Comparison of ENCODE assay signal across 20 cellular contexts in genomic region chr20:44629542-44629941, GRCh38. TPM values are rescaled to one million over a fixed set of nuclear protein-coding genes. Genes with fewer than 3 reads are reported as not detected.
DNase-seq lines count a peak whose midpoint lies in the region; ATAC-seq, FAIRE-seq and TF ChIP-seq lines count a peak whose summit lies in the region.
"Had no signal": no experiment of that assay in that cellular context is flagged by ENCODE, and none has a peak within 500 bp of the region (broad histone marks: within the 10 kb centered on the region; RNA-seq: fewer than 3 reads in every experiment).

No MANE protein-coding gene starts in this region.

- BruUV-seq in HepG2 (replicated peaks; lab: Mats Ljungman, UMichigan) = no TSS peak

- TF ChIP-seq EP300 in HepG2 (IDR thresholded peaks at IDR 0.05; ENCODE audit: low read depth in 2 of 2, low read length in 2 of 2) = no peak
- no peak for TF ChIP-seq EP300 in HepG2 (CRISPR knock-in tag; IDR thresholded peaks at IDR 0.05; ENCODE audit: borderline replicate concordance)

- peaks cover 23% of the 10 kb centered on the region for H3K36me3 Mint-ChIP-seq in stimulated activated naive CD8-positive, alpha-beta T cell treated with anti-CD3 and anti-CD28 coated beads, Interleukin-15, Interleukin-2, amounts not matched to agents 100 ng/mL and 50 ng/mL, for 24 hours (ENCODE audit: low read depth)
- H3K36me3 Mint-ChIP-seq in progenitor cell of endocrine pancreas (ENCODE audit: insufficient read depth) = no peaks in the 10 kb centered on the region

- H3K9me3 Mint-ChIP-seq in stimulated activated naive CD8-positive, alpha-beta T cell treated with anti-CD3 and anti-CD28 coated beads, Interleukin-15, Interleukin-2, amounts not matched to agents 100 ng/mL and 50 ng/mL, for 24 hours = no peaks in the 10 kb centered on the region
- no peaks in the 10 kb centered on the region for H3K9me3 Mint-ChIP-seq in stimulated activated naive CD8-positive, alpha-beta T cell treated with anti-CD3 and anti-CD28 coated beads, Interleukin-15, amount 100 ng/mL, for 72 hours
- no peaks in the 10 kb centered on the region for H3K9me3 Mint-ChIP-seq in progenitor cell of endocrine pancreas (ENCODE audit: low read depth)

- H3K27me3 Mint-ChIP-seq in stimulated activated naive CD8-positive, alpha-beta T cell treated with anti-CD3 and anti-CD28 coated beads, Interleukin-15, Interleukin-2, amounts not matched to agents 100 ng/mL and 50 ng/mL, for 24 hours = no peaks in the 10 kb centered on the region
- H3K27me3 Mint-ChIP-seq in stimulated activated naive CD8-positive, alpha-beta T cell treated with anti-CD3 and anti-CD28 coated beads, Interleukin-15, amount 100 ng/mL, for 72 hours = no peaks in the 10 kb centered on the region
- H3K27me3 Mint-ChIP-seq in progenitor cell of endocrine pancreas = peaks cover 13% of the 10 kb centered on the region

- H3K9me3 ChIP-seq in HepG2 (ENCODE audit: low read length) (no peaks in the 10 kb centered on the region), Peyer's patch (no peaks in the 10 kb centered on the region), prostate gland (no peaks in the 10 kb centered on the region), aorta (ENCODE audit: control insufficient read depth, low read length) (no peaks in the 10 kb centered on the region)
- H3K9me3 ChIP-seq: Caco-2 had no signal

- no peak overlapping the region for H3K9ac ChIP-seq in HepG2 (ENCODE audit: insufficient read depth, low read depth, low read length)

- no peaks in the 10 kb centered on the region for H3K36me3 ChIP-seq in HepG2 (replicated peaks in 1 of 2; ENCODE audit: control insufficient read depth in 1 of 2, insufficient read depth in 2 of 2, low read length in 2 of 2)
- peaks cover 0 to 3% (median 0%) of the 10 kb centered on the region in 3 donors for H3K36me3 ChIP-seq in Peyer's patch
- no peaks in the 10 kb centered on the region for H3K36me3 ChIP-seq in prostate gland
- H3K36me3 ChIP-seq in aorta (ENCODE audit: control insufficient read depth in 1 of 2, insufficient read depth in 2 of 2, low read length in 1 of 2) = no peaks in the 10 kb centered on the region

- no peaks in the 10 kb centered on the region for H3K4me1 ChIP-seq in HepG2 (ENCODE audit: insufficient read depth, low read length)
- H3K4me1 ChIP-seq in Peyer's patch = no peaks in the 10 kb centered on the region
- H3K4me1 ChIP-seq in prostate gland (replicated peaks) = no peaks in the 10 kb centered on the region
- no peaks in the 10 kb centered on the region for H3K4me1 ChIP-seq in aorta (ENCODE audit: control insufficient read depth in 1 of 2, insufficient read depth in 2 of 2, low read length in 2 of 2)

- TF ChIP-seq CTCF in HepG2 (CRISPR knock-in tag; IDR thresholded peaks at IDR 0.05) = no peak
- no peak for TF ChIP-seq CTCF in Peyer's patch (IDR thresholded peaks at IDR 0.05)
- TF ChIP-seq CTCF in progenitor cell of endocrine pancreas (IDR thresholded peaks at IDR 0.05; ENCODE audit: unreplicated experiment) = no peak
- TF ChIP-seq CTCF in prostate gland (IDR thresholded peaks at IDR 0.05) = no peak

- WGBS in HepG2 (ENCODE audit: low lambda C conversion rate) = 72% methylated on average over 9 of the region's 10 CpGs
- 85% methylated on average over 10 of the region's 10 CpGs for WGBS in prostate gland
- 55% methylated on average over 10 of the region's 10 CpGs for WGBS in aorta, 2 donors

- CTCF ChIA-PET in HepG2 (lab: Yijun Ruan, JAX; ENCODE audit: low intra/inter-chr PET ratio, low total read pairs) = no interaction called here

- no peak for ATAC-seq in stimulated activated naive CD8-positive, alpha-beta T cell treated with anti-CD3 and anti-CD28 coated beads, Interleukin-15, amount 100 ng/mL, for 72 hours
- ATAC-seq in SK-N-SH treated with all-trans-retinoic acid at 6 μM for 48 hours (peak; percentile 22; the same call in 2 of the 3 replicates), HepG2 (no peak), aorta (ENCODE audit: low FRiP score) (no peak)
- ATAC-seq: HCT116 had no signal

- peak overlapping the region; percentile 26 for H3K27ac Mint-ChIP-seq in stimulated activated naive CD8-positive, alpha-beta T cell treated with anti-CD3 and anti-CD28 coated beads, Interleukin-15, Interleukin-2, amounts not matched to agents 100 ng/mL and 50 ng/mL, for 24 hours
- peak overlapping the region in 1 of 2 donors; percentile 79 for H3K27ac Mint-ChIP-seq in stimulated activated naive CD8-positive, alpha-beta T cell treated with anti-CD3 and anti-CD28 coated beads, Interleukin-15, amount 100 ng/mL, for 72 hours
- no peak overlapping the region for H3K27ac Mint-ChIP-seq in progenitor cell of endocrine pancreas

- DNase-seq in stimulated activated naive CD8-positive, alpha-beta T cell treated with anti-CD3 and anti-CD28 coated beads, Interleukin-15, amount 100 ng/mL, for 72 hours = no peak
- no peak for DNase-seq in HepG2 (ENCODE audit: low spot score)
- no peak for DNase-seq in Peyer's patch
- DNase-seq in progenitor cell of endocrine pancreas (ENCODE audit: low spot score, unreplicated experiment) = no peak
- DNase-seq in prostate gland (ENCODE audit: low spot score) = no peak
- DNase-seq in aorta = no peak
- DNase-seq: AML-193, Caco-2, DMS153, MV-4-11, NCI-H1417, NCI-H1930, NCI-H2171, NCI-H446, NCI-H748 treated with DMSO at 0.1 percent for 48 hours, SHP77 treated with DMSO at 0.1 percent for 48 hours had no signal

- H3K27ac ChIP-seq in HepG2 (ENCODE audit: extremely low read length, insufficient read depth, low read length) (no peak overlapping the region), Peyer's patch (no peak overlapping the region), prostate gland (no peak overlapping the region), aorta (ENCODE audit: low read depth in 1 of 2, low read length in 2 of 2) (no peak overlapping the region)
- H3K27ac ChIP-seq: HL-60 had no signal

- H4K20me1 ChIP-seq in HepG2 (ENCODE audit: insufficient read depth, low read length) = no peaks in the 10 kb centered on the region

- H3K4me3 ChIP-seq in HepG2 (replicated peaks in 1 of 3; ENCODE audit: insufficient read depth in 1 of 3, low read depth in 2 of 3, low read length in 3 of 3) (no peak overlapping the region), Peyer's patch (no peak overlapping the region), prostate gland (no peak overlapping the region), aorta (ENCODE audit: low read length in 2 of 2) (no peak overlapping the region)

- intact Hi-C loops in HepG2 (cut with micrococcal nuclease; ENCODE audit: unreplicated experiment) (no loop called here), prostate gland (cut with DNase I) (no loop called here), aorta (cut with DNase I) (no loop called here)

- no peak overlapping the region for H3K4me2 ChIP-seq in HepG2 (ENCODE audit: low read depth, low read length)

- FAIRE-seq in HepG2 (lab: Jason Lieb, UNC) = no peak

- H2AFZ ChIP-seq in HepG2 (ENCODE audit: low read length) = no peak overlapping the region

- TF ChIP-seq POLR2A in HepG2 (IDR thresholded peaks at IDR 0.05; ENCODE audit: insufficient read depth in 1 of 2, low read depth in 2 of 2, low read length in 2 of 2) (no peak), Peyer's patch (IDR thresholded peaks at IDR 0.05) (no peak), prostate gland (IDR thresholded peaks at IDR 0.05) (no peak)

- in situ Hi-C loops in HepG2 (cut with HindIII; ENCODE audit: extremely low pct_ligation_motif_present, low pct_unique_long_range_greater_than_20kb) = no loop called here

- no peaks in the 10 kb centered on the region for H3K79me2 ChIP-seq in HepG2 (ENCODE audit: insufficient read depth, low read length)

- no peak for TF ChIP-seq RAD21 in HepG2 (CRISPR knock-in tag; IDR thresholded peaks at IDR 0.05)

- H3K4me1 Mint-ChIP-seq in stimulated activated naive CD8-positive, alpha-beta T cell treated with anti-CD3 and anti-CD28 coated beads, Interleukin-15, Interleukin-2, amounts not matched to agents 100 ng/mL and 50 ng/mL, for 24 hours (ENCODE audit: low read depth) = no peaks in the 10 kb centered on the region
- peaks cover 21% of the 10 kb centered on the region for H3K4me1 Mint-ChIP-seq in stimulated activated naive CD8-positive, alpha-beta T cell treated with anti-CD3 and anti-CD28 coated beads, Interleukin-15, amount 100 ng/mL, for 72 hours
- H3K4me1 Mint-ChIP-seq in progenitor cell of endocrine pancreas (ENCODE audit: low read depth) = peaks cover 6% of the 10 kb centered on the region

- POLR2A ChIA-PET in HepG2 (lab: Yijun Ruan, JAX) = no interaction called here

- no peak overlapping the region for H3K4me3 Mint-ChIP-seq in stimulated activated naive CD8-positive, alpha-beta T cell treated with anti-CD3 and anti-CD28 coated beads, Interleukin-15, Interleukin-2, amounts not matched to agents 100 ng/mL and 50 ng/mL, for 24 hours
- no peak overlapping the region for H3K4me3 Mint-ChIP-seq in stimulated activated naive CD8-positive, alpha-beta T cell treated with anti-CD3 and anti-CD28 coated beads, Interleukin-15, amount 100 ng/mL, for 72 hours
- no peak overlapping the region for H3K4me3 Mint-ChIP-seq in progenitor cell of endocrine pancreas (ENCODE audit: low read depth)

- H3K27me3 ChIP-seq in HepG2 (ENCODE audit: control insufficient read depth in 1 of 2, insufficient read depth in 2 of 2, low read length in 2 of 2) (no peaks in the 10 kb centered on the region), Peyer's patch (no peaks in the 10 kb centered on the region), prostate gland (replicated peaks; ENCODE audit: insufficient read depth) (no peaks in the 10 kb centered on the region), aorta (ENCODE audit: control insufficient read depth in 1 of 2, insufficient read depth in 2 of 2, low read length in 1 of 2) (no peaks in the 10 kb centered on the region)

RNA-seq across cellular contexts. Expression of gene ADA, which starts 22.0 kb away (rescaled TPM):
- total RNA-seq in HepG2 (2016; rRNA removed; fragmentation: Illumina TruSeq; extraction: Trizol) (2.5 and 2.7 TPM in 2 replicates), Peyer's patch (10 to 100 TPM in 1 of 4 donors, 1 to 10 TPM in 3; 1.6 to 25.6 (median 5.0) TPM), progenitor cell of endocrine pancreas (10.7 and 11.4 TPM in 2 replicates), prostate gland (1 to 10 TPM; 1.1 to 10.0 TPM), aorta (10 to 100 TPM in 1 of 2 donors, 1 to 10 TPM in 1; 6.1 to 16.4 TPM)
- total RNA-seq in HepG2 (2016; cell fraction: cytosol; rRNA removed; fragmentation: Illumina TruSeq; extraction: Trizol; ENCODE audit: low read depth) = 1.3 and 2.8 TPM in 2 replicates
- total RNA-seq in HepG2 (2016; cell fraction: insoluble cytoplasmic fraction; rRNA removed; fragmentation: Illumina TruSeq; extraction: Trizol) = 2.0 and 2.9 TPM in 2 replicates
- total RNA-seq in HepG2 (2016; cell fraction: membrane; rRNA removed; fragmentation: Illumina TruSeq; extraction: Trizol) = 1.9 and 2.5 TPM in 2 replicates
- total RNA-seq in HepG2 (2016; cell fraction: nucleus; rRNA removed; fragmentation: Illumina TruSeq; extraction: Trizol) = 1.4 and 1.6 TPM in 2 replicates
- polyA plus RNA-seq in HepG2 (2011; rRNA removed) (9.8 and 11.3 TPM in 2 replicates), aorta (10 to 100 TPM in 1 of 2 donors, 1 to 10 TPM in 1; 2.8 to 15.3 TPM)
- 9.6 and 12.4 TPM in 2 replicates for polyA plus RNA-seq in HepG2 (2011; cell fraction: cytosol; rRNA removed)
- 13.3 and 16.8 TPM in 2 replicates for polyA plus RNA-seq in HepG2 (2011; cell fraction: nucleus; rRNA removed)
- polyA plus RNA-seq in HepG2 (2012) = 5.1 and 6.0 TPM in 2 replicates
- 2.7 and 3.0 TPM in 2 replicates for polyA plus RNA-seq in HepG2 (2016; cell fraction: cytosol; fragmentation: Illumina TruSeq; extraction: Trizol; ENCODE audit: low read depth)
- 4.0 and 4.3 TPM in 2 replicates for polyA plus RNA-seq in HepG2 (2016; cell fraction: insoluble cytoplasmic fraction; fragmentation: Illumina TruSeq; extraction: Trizol; ENCODE audit: low read depth)
- 3.2 TPM in 2 replicates for polyA plus RNA-seq in HepG2 (2016; cell fraction: membrane; fragmentation: Illumina TruSeq; extraction: Trizol; ENCODE audit: low read depth)
- polyA plus RNA-seq in HepG2 (2016; cell fraction: nucleus; fragmentation: Illumina TruSeq; extraction: Trizol; ENCODE audit: insufficient read depth, low read depth) = 4.3 and 4.8 TPM in 2 replicates
- 7.0 and 23.8 TPM in 2 replicates for polyA minus RNA-seq in HepG2 (2011; rRNA and poly(A)+ RNA removed; ENCODE audit: low replicate concordance)
- polyA minus RNA-seq in HepG2 (2011; cell fraction: cytosol; rRNA and poly(A)+ RNA removed) = 2.5 and 2.9 TPM in 2 replicates
- polyA minus RNA-seq in HepG2 (2011; cell fraction: nucleus; rRNA and poly(A)+ RNA removed) = 2.5 and 2.8 TPM in 2 replicates

RNA-seq across cellular contexts. Expression of gene PKIG, which starts 47.2 kb away (rescaled TPM):
- total RNA-seq in HepG2 (2016; rRNA removed; fragmentation: Illumina TruSeq; extraction: Trizol) (44.5 and 47.6 TPM in 2 replicates), Peyer's patch (10 to 100 TPM; 27.9 to 60.2 (median 28.3) TPM), progenitor cell of endocrine pancreas (34.4 and 36.5 TPM in 2 replicates), prostate gland (10 to 100 TPM; 60.9 to 81.1 TPM), aorta (10 to 100 TPM; 80.9 to 85.0 TPM)
- 153 and 165 TPM in 2 replicates for total RNA-seq in HepG2 (2016; cell fraction: cytosol; rRNA removed; fragmentation: Illumina TruSeq; extraction: Trizol; ENCODE audit: low read depth)
- total RNA-seq in HepG2 (2016; cell fraction: insoluble cytoplasmic fraction; rRNA removed; fragmentation: Illumina TruSeq; extraction: Trizol) = 46.5 and 47.5 TPM in 2 replicates
- 152 and 172 TPM in 2 replicates for total RNA-seq in HepG2 (2016; cell fraction: membrane; rRNA removed; fragmentation: Illumina TruSeq; extraction: Trizol)
- 15.9 and 17.5 TPM in 2 replicates for total RNA-seq in HepG2 (2016; cell fraction: nucleus; rRNA removed; fragmentation: Illumina TruSeq; extraction: Trizol)
- polyA plus RNA-seq in HepG2 (2011; rRNA removed) (30.8 and 31.0 TPM in 2 replicates), aorta (100 to 1,000 TPM; 190 to 247 TPM)
- polyA plus RNA-seq in HepG2 (2011; cell fraction: cytosol; rRNA removed) = 38.5 and 44.2 TPM in 2 replicates
- 16.9 and 18.1 TPM in 2 replicates for polyA plus RNA-seq in HepG2 (2011; cell fraction: nucleus; rRNA removed)
- polyA plus RNA-seq in HepG2 (2012) = 31.8 and 34.8 TPM in 2 replicates
- 204 and 234 TPM in 2 replicates for polyA plus RNA-seq in HepG2 (2016; cell fraction: cytosol; fragmentation: Illumina TruSeq; extraction: Trizol; ENCODE audit: low read depth)
- 54.1 and 61.3 TPM in 2 replicates for polyA plus RNA-seq in HepG2 (2016; cell fraction: insoluble cytoplasmic fraction; fragmentation: Illumina TruSeq; extraction: Trizol; ENCODE audit: low read depth)
- polyA plus RNA-seq in HepG2 (2016; cell fraction: membrane; fragmentation: Illumina TruSeq; extraction: Trizol; ENCODE audit: low read depth) = 173 and 198 TPM in 2 replicates
- 31.1 and 35.7 TPM in 2 replicates for polyA plus RNA-seq in HepG2 (2016; cell fraction: nucleus; fragmentation: Illumina TruSeq; extraction: Trizol; ENCODE audit: insufficient read depth, low read depth)
- polyA minus RNA-seq in HepG2 (2011; rRNA and poly(A)+ RNA removed; ENCODE audit: low replicate concordance) = 5.9 and 22.6 TPM in 2 replicates
- polyA minus RNA-seq in HepG2 (2011; cell fraction: cytosol; rRNA and poly(A)+ RNA removed) = 13.4 and 14.9 TPM in 2 replicates
- 9.3 and 9.9 TPM in 2 replicates for polyA minus RNA-seq in HepG2 (2011; cell fraction: nucleus; rRNA and poly(A)+ RNA removed)
